9 cellular contexts compared by ENCODE assay signal in the genomic region with DNA sequence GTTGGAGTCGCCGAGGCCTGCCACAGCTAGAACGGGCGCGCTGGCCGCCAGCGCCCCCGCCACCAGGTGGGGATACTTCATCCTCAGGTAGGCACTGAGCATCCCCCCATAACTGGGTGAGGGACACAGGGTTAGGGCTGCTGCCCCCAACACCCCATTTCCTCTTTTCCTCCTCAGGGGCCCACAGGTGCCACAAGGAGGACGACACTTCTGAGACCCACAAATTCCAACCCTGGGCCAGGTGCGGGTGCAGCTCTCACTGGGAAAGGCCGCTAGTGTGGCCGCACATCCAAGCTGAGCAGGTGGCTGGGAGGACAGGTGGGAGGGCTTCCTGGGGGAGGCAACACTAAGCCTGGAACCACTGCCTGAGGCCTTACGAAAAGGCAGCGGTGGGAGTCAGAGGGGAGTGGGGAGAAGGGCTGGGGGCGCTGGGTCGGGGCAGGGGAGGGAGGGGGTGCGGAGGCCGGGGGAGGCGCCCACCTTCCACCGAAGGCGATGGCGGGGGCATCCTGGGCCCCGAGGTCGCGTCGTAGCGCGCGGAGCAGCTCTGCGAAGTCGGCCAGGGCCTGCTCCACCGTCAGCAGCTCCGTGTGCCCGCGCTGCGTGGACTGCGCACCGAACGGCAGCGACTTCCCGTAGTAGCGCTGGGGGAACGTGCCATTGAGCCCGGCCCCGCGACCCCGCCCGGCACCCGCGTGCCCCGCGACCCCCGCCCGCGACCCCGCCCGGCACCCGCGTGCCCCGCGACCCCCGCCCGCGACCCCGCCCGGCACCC. TPM values are rescaled to one million over a fixed set of nuclear protein-coding genes. Genes with fewer than 3 reads are reported as not detected.
A peak's percentile ranks its signal among the peaks of the same experiment; 100 is the strongest.
DNase-seq lines count a peak whose midpoint lies in the region; ATAC-seq and TF ChIP-seq lines count a peak whose summit lies in the region.
"Had no signal": no experiment of that assay in that cellular context is flagged by ENCODE, and none has a peak within 500 bp of the region (broad histone marks: within the 10 kb centered on the region; RNA-seq: fewer than 3 reads in every experiment).

No MANE protein-coding gene starts in this region.

- peak in 2 of 3 donors; percentile 26 to 56 for DNase-seq in CD4-positive, CD25-positive, alpha-beta regulatory T cell
- no peak for DNase-seq in MG63
- DNase-seq in breast epithelium (ENCODE audit: low spot score in 2 of 2), result no peak
- DNase-seq in osteoblast (ENCODE audit: insufficient read length, low spot score, missing footprints), result peak; percentile 96
- no peak for DNase-seq in DMS 273 (lab: John Stamatoyannopoulos, UW; ENCODE audit: unreplicated experiment)
- DNase-seq in NK-92 treated with Interleukin-12 subunit alpha and Interleukin-12 subunit beta, amount 100 ng/mL, for 24 hours (lab: John Stamatoyannopoulos, UW), result no peak
- DNase-seq: HCEC 1CT had no signal

- H2AFZ ChIP-seq in osteoblast (ENCODE audit: low read length), result no peak overlapping the region

- no peak overlapping the region for H3K27ac ChIP-seq in CD4-positive, CD25-positive, alpha-beta regulatory T cell (ENCODE audit: insufficient read depth, low read length, poor library complexity, severe bottlenecking)
- H3K27ac ChIP-seq in breast epithelium (no peak overlapping the region), osteoblast (ENCODE audit: low read depth, low read length) (no peak overlapping the region)

- H3K4me3 Mint-ChIP-seq in CD4-positive, CD25-positive, alpha-beta regulatory T cell, result peak overlapping the region; percentile 44 to 88 (median 80)

- ATAC-seq in CD4-positive, CD25-positive, alpha-beta regulatory T cell (ENCODE audit: low read depth in 2 of 2), result peak; percentile 28 to 40
- no peak for ATAC-seq in HG03520 (IDR thresholded peaks at IDR 0.05; ENCODE audit: unreplicated experiment)
- no peak for ATAC-seq in GM19452 (IDR thresholded peaks at IDR 0.05; ENCODE audit: unreplicated experiment)

- H3K9me3 ChIP-seq in CD4-positive, CD25-positive, alpha-beta regulatory T cell (ENCODE audit: control insufficient read depth in 2 of 2, low read length in 2 of 2), result no peaks in the 10 kb centered on the region
- no peaks in the 10 kb centered on the region for H3K9me3 ChIP-seq in MG63
- no peaks in the 10 kb centered on the region for H3K9me3 ChIP-seq in breast epithelium
- no peaks in the 10 kb centered on the region for H3K9me3 ChIP-seq in osteoblast (ENCODE audit: low read depth, low read length)

- intact Hi-C loops in breast epithelium (cut with DNase I; ENCODE audit: low total_unique reads), result loop anchor here (10.0 kb wide), 1 partner anchor 121 kb away; a partner anchor contains a TSS

- H3K9me3 Mint-ChIP-seq in CD4-positive, CD25-positive, alpha-beta regulatory T cell, result no peaks in the 10 kb centered on the region

- peaks cover 15% of the 10 kb centered on the region for H3K4me1 ChIP-seq in CD4-positive, CD25-positive, alpha-beta regulatory T cell (ENCODE audit: control insufficient read depth, insufficient read depth, low read length, poor library complexity, severe bottlenecking)
- H3K4me1 ChIP-seq in breast epithelium, result no peaks in the 10 kb centered on the region
- H3K4me1 ChIP-seq in osteoblast (ENCODE audit: insufficient read depth, low read length), result no peaks in the 10 kb centered on the region

- peak overlapping the region; percentile 48 for H3K4me2 ChIP-seq in osteoblast (ENCODE audit: insufficient read depth, low read length)

- no peaks in the 10 kb centered on the region for H3K36me3 ChIP-seq in CD4-positive, CD25-positive, alpha-beta regulatory T cell (ENCODE audit: control insufficient read depth, insufficient read depth, low read length)
- H3K36me3 ChIP-seq in MG63 (peaks cover 14% of the 10 kb centered on the region), breast epithelium (no peaks in the 10 kb centered on the region), osteoblast (ENCODE audit: insufficient read depth, low read length) (peaks cover 9% of the 10 kb centered on the region)

- peaks cover 5% of the 10 kb centered on the region for H4K20me1 ChIP-seq in osteoblast (ENCODE audit: insufficient read depth, low read length)

- H3K4me3 ChIP-seq in CD4-positive, CD25-positive, alpha-beta regulatory T cell (ENCODE audit: low read depth, low read length), result no peak overlapping the region
- peak overlapping the region; percentile 33 for H3K4me3 ChIP-seq in MG63
- H3K4me3 ChIP-seq in breast epithelium, result peak overlapping the region; percentile 78 to 81 (median 80)
- peak overlapping the region; percentile 40 for H3K4me3 ChIP-seq in osteoblast (ENCODE audit: insufficient read depth, low read length)

- no peak overlapping the region for H3K27ac Mint-ChIP-seq in CD4-positive, CD25-positive, alpha-beta regulatory T cell

- TF ChIP-seq CTCF in breast epithelium (IDR thresholded peaks at IDR 0.05) (no peak), osteoblast (IDR thresholded peaks at IDR 0.05; ENCODE audit: extremely low read depth, low read depth, low read length) (no peak)

- no peaks in the 10 kb centered on the region for H3K36me3 Mint-ChIP-seq in CD4-positive, CD25-positive, alpha-beta regulatory T cell

- H3K27me3 Mint-ChIP-seq in CD4-positive, CD25-positive, alpha-beta regulatory T cell, result no peaks in the 10 kb centered on the region

- H3K27me3 ChIP-seq in CD4-positive, CD25-positive, alpha-beta regulatory T cell (ENCODE audit: control insufficient read depth, insufficient read depth, low read length), result no peaks in the 10 kb centered on the region
- no peaks in the 10 kb centered on the region for H3K27me3 ChIP-seq in MG63
- H3K27me3 ChIP-seq in breast epithelium, result no peaks in the 10 kb centered on the region
- no peaks in the 10 kb centered on the region for H3K27me3 ChIP-seq in osteoblast (ENCODE audit: insufficient read depth, low read length)

- peaks cover 0 to 10% (median 0%) of the 10 kb centered on the region in 4 donors for H3K4me1 Mint-ChIP-seq in CD4-positive, CD25-positive, alpha-beta regulatory T cell

- TF ChIP-seq POLR2A in breast epithelium (IDR thresholded peaks at IDR 0.05), result no peak

- peaks cover 5% of the 10 kb centered on the region for H3K79me2 ChIP-seq in osteoblast (ENCODE audit: insufficient read depth, low read length)

RNA-seq across cellular contexts. Expression of a gene that starts 1.0 kb away (rescaled TPM):
- total RNA-seq in CD4-positive, CD25-positive, alpha-beta regulatory T cell, result 343 TPM
- polyA plus RNA-seq in CD4-positive, CD25-positive, alpha-beta regulatory T cell, result 100 to 1,000 TPM; 119 to 164 (median 153) TPM
- total RNA-seq in MG63 (2014; rRNA removed; shearing (Covaris generic); ENCODE audit: low replicate concordance), result 53.6 and 57.8 TPM in 2 replicates
- total RNA-seq in breast epithelium (100 to 1,000 TPM; 115 to 137 (median 132) TPM), osteoblast (66.6 and 74.6 TPM in 2 replicates)

RNA-seq across cellular contexts. Expression of a gene that starts 25.4 kb away (rescaled TPM):
- total RNA-seq in CD4-positive, CD25-positive, alpha-beta regulatory T cell, result not detected
- polyA plus RNA-seq in CD4-positive, CD25-positive, alpha-beta regulatory T cell, result not detected
- not detected in 2 replicates for total RNA-seq in MG63 (2014; rRNA removed; shearing (Covaris generic); ENCODE audit: low replicate concordance)
- 1 to 10 TPM in 2 of 3 donors, not detected in 1; 1.3 to 1.9 TPM for total RNA-seq in breast epithelium
- total RNA-seq in osteoblast, result not detected in 2 replicates

RNA-seq across cellular contexts. Expression of a gene that starts 26.8 kb away (rescaled TPM):
- 71.3 TPM for total RNA-seq in CD4-positive, CD25-positive, alpha-beta regulatory T cell
- 10 to 100 TPM; 42.1 to 53.5 (median 45.7) TPM for polyA plus RNA-seq in CD4-positive, CD25-positive, alpha-beta regulatory T cell
- total RNA-seq in MG63 (2014; rRNA removed; shearing (Covaris generic); ENCODE audit: low replicate concordance), result 77.1 and 83.1 TPM in 2 replicates
- 10 to 100 TPM; 50.1 to 62.8 (median 50.8) TPM for total RNA-seq in breast epithelium
- 94.1 and 103 TPM in 2 replicates for total RNA-seq in osteoblast

RNA-seq across cellular contexts. Expression of a gene that starts 36.3 kb away (rescaled TPM):
- total RNA-seq in CD4-positive, CD25-positive, alpha-beta regulatory T cell, result 14.8 TPM
- polyA plus RNA-seq in CD4-positive, CD25-positive, alpha-beta regulatory T cell, result 1 to 10 TPM; 1.3 to 3.6 (median 1.7) TPM
- 8.2 and 12.2 TPM in 2 replicates for total RNA-seq in MG63 (2014; rRNA removed; shearing (Covaris generic); ENCODE audit: low replicate concordance)
- total RNA-seq in breast epithelium (10 to 100 TPM in 1 of 3 donors, 1 to 10 TPM in 2; 6.7 to 12.0 (median 6.9) TPM), osteoblast (35.9 and 36.9 TPM in 2 replicates)

RNA-seq across cellular contexts. Expression of a gene that starts 43.2 kb away (rescaled TPM):
- total RNA-seq in CD4-positive, CD25-positive, alpha-beta regulatory T cell, result 1.2 TPM
- polyA plus RNA-seq in CD4-positive, CD25-positive, alpha-beta regulatory T cell, result under 1 TPM; 0.09 to 0.62 (median 0.18) TPM
- 20.8 and 32.5 TPM in 2 replicates for total RNA-seq in MG63 (2014; rRNA removed; shearing (Covaris generic); ENCODE audit: low replicate concordance)
- 1 to 10 TPM in 2 of 3 donors, under 1 TPM in 1; 0.96 to 2.9 (median 2.8) TPM for total RNA-seq in breast epithelium
- total RNA-seq in osteoblast, result 0.88 and 1.1 TPM in 2 replicates

Comparison
In these comparisons a context has a peak if more than half of its experiments do, and no peak if none do; other contexts are left out.
1. ATAC-seq: peak in CD4-positive, CD25-positive, alpha-beta regulatory T cell (2 of 2); none in HG03520 (single experiment) and GM19452 (single experiment).
2. DNase-seq: peak in CD4-positive, CD25-positive, alpha-beta regulatory T cell (2 of 3) and osteoblast (single experiment); none in MG63 (single experiment), breast epithelium (0 of 2), DMS 273 (single experiment) and NK-92 treated with Interleukin-12 subunit alpha and Interleukin-12 subunit beta, amount 100 ng/mL, for 24 hours (single experiment).